In the genomic region with DNA sequence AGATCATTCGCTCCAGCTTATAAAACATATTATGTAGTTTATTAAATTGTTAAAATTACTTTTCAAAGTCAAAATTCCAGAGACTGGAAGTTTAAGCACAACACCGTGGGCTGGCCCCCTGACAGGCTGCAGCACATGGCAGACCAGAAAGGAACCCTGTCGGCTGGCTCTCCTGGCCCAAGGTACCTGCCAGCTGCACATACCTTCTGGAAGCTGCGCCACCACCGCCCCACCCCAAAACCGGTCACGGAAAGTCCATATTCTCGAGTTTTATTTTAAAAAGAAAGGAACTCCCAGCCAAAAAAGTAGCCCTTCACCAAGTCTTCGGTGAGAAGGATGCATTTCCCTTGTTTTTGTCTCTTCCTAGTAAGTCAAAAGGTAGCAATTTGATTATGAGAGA, we compare ENCODE assay signal across 29 cellular contexts.
DNase-seq lines count a peak whose midpoint lies in the region; ATAC-seq, FAIRE-seq and TF ChIP-seq lines count a peak whose summit lies in the region.
"Had no signal": no experiment of that assay in that cellular context is flagged by ENCODE, and none has a peak within 500 bp of the region (broad histone marks: within the 10 kb centered on the region; RNA-seq: fewer than 3 reads in every experiment).

No MANE protein-coding gene starts in this region.

- peaks cover 0 to 5% (median 0%) of the 10 kb centered on the region in 7 donors for H3K9me3 Mint-ChIP-seq in CD4-positive, CD25-positive, alpha-beta regulatory T cell
- H3K9me3 Mint-ChIP-seq in T-helper 1 cell treated with Interleukin-12 subunit alpha and Interleukin-12 subunit beta and Interleukin-4 antibody, amounts not matched to agents 30 μg/mL and 1 μg/mL, for 36 hours: peaks cover 18% of the 10 kb centered on the region
- peaks cover 5% of the 10 kb centered on the region for H3K9me3 Mint-ChIP-seq in activated naive CD8-positive, alpha-beta T cell treated with anti-CD3 and anti-CD28 coated beads, Interleukin-2, amount 10 ng/mL, durations not matched to agents 7 days and 5 days

- peaks cover 48 to 94% (median 77%) of the 10 kb centered on the region in 4 donors for H3K4me1 Mint-ChIP-seq in CD4-positive, CD25-positive, alpha-beta regulatory T cell
- peaks cover 44% of the 10 kb centered on the region for H3K4me1 Mint-ChIP-seq in T-helper 1 cell treated with Interleukin-12 subunit alpha and Interleukin-12 subunit beta and Interleukin-4 antibody, amounts not matched to agents 30 μg/mL and 1 μg/mL, for 36 hours (ENCODE audit: low read depth)
- H3K4me1 Mint-ChIP-seq in activated naive CD8-positive, alpha-beta T cell treated with anti-CD3 and anti-CD28 coated beads, Interleukin-2, amount 10 ng/mL, durations not matched to agents 7 days and 5 days: peaks cover 75% of the 10 kb centered on the region

- H3K27me3 Mint-ChIP-seq in CD4-positive, CD25-positive, alpha-beta regulatory T cell: no peaks in the 10 kb centered on the region
- peaks cover 12% of the 10 kb centered on the region for H3K27me3 Mint-ChIP-seq in T-helper 1 cell treated with Interleukin-12 subunit alpha and Interleukin-12 subunit beta and Interleukin-4 antibody, amounts not matched to agents 30 μg/mL and 1 μg/mL, for 36 hours (ENCODE audit: low read depth)
- H3K27me3 Mint-ChIP-seq in activated naive CD8-positive, alpha-beta T cell treated with anti-CD3 and anti-CD28 coated beads, Interleukin-2, amount 10 ng/mL, durations not matched to agents 7 days and 5 days: no peaks in the 10 kb centered on the region
- H3K27me3 Mint-ChIP-seq: B cell had no signal

- H3K4me3 ChIP-seq in CD4-positive, CD25-positive, alpha-beta regulatory T cell (ENCODE audit: low read depth, low read length): peak overlapping the region; percentile 77
- H3K4me3 ChIP-seq in kidney (ENCODE audit: low read length in 2 of 2): no peak overlapping the region
- H3K4me3 ChIP-seq: dorsolateral prefrontal cortex, heart right ventricle, ovary, upper lobe of left lung had no signal

- H3K27ac ChIP-seq in CD4-positive, CD25-positive, alpha-beta regulatory T cell (ENCODE audit: insufficient read depth, low read length, poor library complexity, severe bottlenecking): peak overlapping the region; percentile 98
- no peak overlapping the region for H3K27ac ChIP-seq in kidney (ENCODE audit: low read depth in 2 of 2, low read length in 2 of 2)
- H3K27ac ChIP-seq: dorsolateral prefrontal cortex, ovary, upper lobe of left lung had no signal

- POLR2A ChIA-PET in activated naive CD8-positive, alpha-beta T cell treated with anti-CD3 and anti-CD28 coated beads, Interleukin-2, amount 10 ng/mL, durations not matched to agents 7 days and 5 days (lab: Charles Lee): interaction anchor here (0.7 to 5.1 kb wide), 8 partner anchors 8 to 426 kb away, joined by 3 to 54 read pairs (median 4); a partner anchor contains a TSS

- no peak for FAIRE-seq in kidney (lab: Jason Lieb, UNC)
- FAIRE-seq: HTR-8/SVneo, TTC549 had no signal

- peak overlapping the region; percentile 71 to 89 (median 84) for H3K4me3 Mint-ChIP-seq in CD4-positive, CD25-positive, alpha-beta regulatory T cell
- no peak overlapping the region for H3K4me3 Mint-ChIP-seq in T-helper 1 cell treated with Interleukin-12 subunit alpha and Interleukin-12 subunit beta and Interleukin-4 antibody, amounts not matched to agents 30 μg/mL and 1 μg/mL, for 36 hours
- H3K4me3 Mint-ChIP-seq in activated naive CD8-positive, alpha-beta T cell treated with anti-CD3 and anti-CD28 coated beads, Interleukin-2, amount 10 ng/mL, durations not matched to agents 7 days and 5 days: peak overlapping the region; percentile 77
- H3K4me3 Mint-ChIP-seq: B cell, natural killer cell had no signal

- DNase-seq in NCI-H748 (lab: John Stamatoyannopoulos, UW; ENCODE audit: unreplicated experiment) (peak; percentile 44), NCI-H748 treated with DMSO at 0.1 percent for 48 hours (lab: John Stamatoyannopoulos, UW) (no peak), AG08395 (ENCODE audit: low spot score) (no peak), kidney (no peak)
- DNase-seq in CD4-positive, CD25-positive, alpha-beta regulatory T cell: peak in 1 of 3 donors; percentile 24
- DNase-seq in activated naive CD8-positive, alpha-beta T cell treated with anti-CD3 and anti-CD28 coated beads, Interleukin-2, amount 10 ng/mL, durations not matched to agents 7 days and 5 days: no peak
- DNase-seq: activated CD4-positive, CD25-positive, alpha-beta regulatory T cell treated with anti-CD3 and anti-CD28 coated beads, Interleukin-2, amount 50 U/mL, for 72 hours; anterior cingulate cortex; caudate nucleus; dorsolateral prefrontal cortex; EL; foreskin fibroblast; GOT3; heart right ventricle; MV-4-11; natural killer cell; NCI-H1694; NCI-H2227 treated with DMSO at 0.1 percent for 48 hours; OCI-M1; ovary; SW 1271; upper lobe of left lung had no signal

- H3K9me3 ChIP-seq in CD4-positive, CD25-positive, alpha-beta regulatory T cell (ENCODE audit: control insufficient read depth in 2 of 2, low read length in 2 of 2): no peaks in the 10 kb centered on the region
- H3K9me3 ChIP-seq in kidney (ENCODE audit: control insufficient read depth in 1 of 2, low read length in 2 of 2): peaks cover 0 to 7% of the 10 kb centered on the region in 2 donors
- H3K9me3 ChIP-seq: ovary, upper lobe of left lung had no signal

- peak overlapping the region; percentile 98 to 99 (median 99) for H3K27ac Mint-ChIP-seq in CD4-positive, CD25-positive, alpha-beta regulatory T cell
- H3K27ac Mint-ChIP-seq in T-helper 1 cell treated with Interleukin-12 subunit alpha and Interleukin-12 subunit beta and Interleukin-4 antibody, amounts not matched to agents 30 μg/mL and 1 μg/mL, for 36 hours: peak overlapping the region; percentile 70
- peak overlapping the region; percentile 96 for H3K27ac Mint-ChIP-seq in activated naive CD8-positive, alpha-beta T cell treated with anti-CD3 and anti-CD28 coated beads, Interleukin-2, amount 10 ng/mL, durations not matched to agents 7 days and 5 days
- H3K27ac Mint-ChIP-seq: activated T-helper 1 cell treated with anti-CD3 and anti-CD28 coated beads, Interleukin-12 subunit alpha, Interleukin-12 subunit beta, Interleukin-2, Interleukin-4 antibody, amounts not matched to agents 30 ng/mL and 10 ng/mL and 1 ng/mL, durations not matched to agents 14 hours and 24 hours and 36 hours had no signal

- TF ChIP-seq CTCF in kidney (IDR thresholded peaks at IDR 0.05; ENCODE audit: borderline replicate concordance, extremely low read depth, insufficient read depth): no peak

- H3K36me3 Mint-ChIP-seq in CD4-positive, CD25-positive, alpha-beta regulatory T cell: peaks cover 29% of the 10 kb centered on the region
- peaks cover 27% of the 10 kb centered on the region for H3K36me3 Mint-ChIP-seq in T-helper 1 cell treated with Interleukin-12 subunit alpha and Interleukin-12 subunit beta and Interleukin-4 antibody, amounts not matched to agents 30 μg/mL and 1 μg/mL, for 36 hours (ENCODE audit: low read depth)
- H3K36me3 Mint-ChIP-seq in activated naive CD8-positive, alpha-beta T cell treated with anti-CD3 and anti-CD28 coated beads, Interleukin-2, amount 10 ng/mL, durations not matched to agents 7 days and 5 days: peaks cover 27% of the 10 kb centered on the region
- H3K36me3 Mint-ChIP-seq: natural killer cell had no signal

- H3K27me3 ChIP-seq in CD4-positive, CD25-positive, alpha-beta regulatory T cell (ENCODE audit: control insufficient read depth, insufficient read depth, low read length): no peaks in the 10 kb centered on the region
- H3K27me3 ChIP-seq: dorsolateral prefrontal cortex, heart right ventricle, ovary, upper lobe of left lung had no signal

- H3K36me3 ChIP-seq in CD4-positive, CD25-positive, alpha-beta regulatory T cell (ENCODE audit: control insufficient read depth, insufficient read depth, low read length): peaks cover 4% of the 10 kb centered on the region
- H3K36me3 ChIP-seq in kidney (ENCODE audit: control insufficient read depth in 1 of 2, insufficient read depth in 2 of 2, low read length in 2 of 2): no peaks in the 10 kb centered on the region
- H3K36me3 ChIP-seq: ovary had no signal

- H3K4me1 ChIP-seq in CD4-positive, CD25-positive, alpha-beta regulatory T cell (ENCODE audit: control insufficient read depth, insufficient read depth, low read length, poor library complexity, severe bottlenecking): peaks cover 94% of the 10 kb centered on the region
- no peaks in the 10 kb centered on the region for H3K4me1 ChIP-seq in kidney (ENCODE audit: control insufficient read depth in 1 of 2, insufficient read depth in 1 of 2, low read depth in 1 of 2, low read length in 2 of 2)

- no peak for ATAC-seq in CD4-positive, CD25-positive, alpha-beta regulatory T cell (ENCODE audit: low read depth in 2 of 2)
- no peak for ATAC-seq in activated naive CD8-positive, alpha-beta T cell treated with anti-CD3 and anti-CD28 coated beads, Interleukin-2, amount 10 ng/mL, durations not matched to agents 7 days and 5 days (ENCODE audit: low read depth)
- ATAC-seq in GM19395 (IDR thresholded peaks at IDR 0.05; ENCODE audit: unreplicated experiment): no peak
- ATAC-seq: heart right ventricle, left lobe of liver, natural killer cell had no signal

- no peak overlapping the region for H3K9ac ChIP-seq in kidney (ENCODE audit: low read length in 2 of 2)

- intact Hi-C loops in kidney (cut with DNase I): no loop called here
